15 cellular contexts compared by ENCODE assay signal in genomic region chr7:51270965-51271364, GRCh38. TPM values are rescaled to one million over a fixed set of nuclear protein-coding genes. Genes with fewer than 3 reads are reported as not detected.
DNase-seq lines count a peak whose midpoint lies in the region; ATAC-seq, FAIRE-seq and TF ChIP-seq lines count a peak whose summit lies in the region.
"Had no signal": no experiment of that assay in that cellular context is flagged by ENCODE, and none has a peak within 500 bp of the region (broad histone marks: within the 10 kb centered on the region; RNA-seq: fewer than 3 reads in every experiment).

No MANE protein-coding gene starts in this region.

- peak; percentile 24 for ATAC-seq in naive thymus-derived CD4-positive, alpha-beta T cell
- ATAC-seq in lower lobe of right lung = no peak
- no peak for ATAC-seq in mucosa of descending colon
- no peak for ATAC-seq in GM18873 (IDR thresholded peaks at IDR 0.05; ENCODE audit: low FRiP score, unreplicated experiment)

- H3K9me3 ChIP-seq in naive thymus-derived CD4-positive, alpha-beta T cell (ENCODE audit: control insufficient read depth in 2 of 3, low read length in 3 of 3) = no peaks in the 10 kb centered on the region
- H3K9me3 ChIP-seq in lower lobe of right lung (no peaks in the 10 kb centered on the region), mucosa of descending colon (no peaks in the 10 kb centered on the region)
- H3K9me3 ChIP-seq: BLaER1 had no signal

- DNase-seq in D721Med (ENCODE audit: insufficient read length, low spot score) (no peak), dorsolateral prefrontal cortex (no peak), lower lobe of right lung (no peak), mucosa of descending colon (no peak), lower leg skin (ENCODE audit: low spot score in 2 of 2) (no peak)
- DNase-seq in naive thymus-derived CD4-positive, alpha-beta T cell = no peak
- DNase-seq: 8988T; AML-193; CD4-positive, CD25-positive, alpha-beta regulatory T cell; DMS 273 treated with DMSO at 0.1 percent for 48 hours; H7 had no signal

- H3K36me3 ChIP-seq in naive thymus-derived CD4-positive, alpha-beta T cell (ENCODE audit: control insufficient read depth in 2 of 3, insufficient read depth in 3 of 3, low read length in 3 of 3) = no peaks in the 10 kb centered on the region
- H3K36me3 ChIP-seq in lower lobe of right lung (no peaks in the 10 kb centered on the region), mucosa of descending colon (ENCODE audit: low read depth) (no peaks in the 10 kb centered on the region)
- H3K36me3 ChIP-seq: BLaER1 had no signal

- POLR2A ChIA-PET in naive thymus-derived CD4-positive, alpha-beta T cell (lab: Charles Lee) = no interaction called here

- TF ChIP-seq POLR2A in lower leg skin (IDR thresholded peaks at IDR 0.05) = no peak

- 87 to 92% methylated on average over 5 of the region's 5 CpGs for WGBS in lower leg skin, 2 donors

- H3K27ac ChIP-seq in VCaP = peak overlapping the region; percentile 45
- peak overlapping the region in 56 of 59 donors; percentile 41 to 100 (median 96) for H3K27ac ChIP-seq in dorsolateral prefrontal cortex
- no peak overlapping the region for H3K27ac ChIP-seq in naive thymus-derived CD4-positive, alpha-beta T cell (ENCODE audit: low read depth, low read length)
- H3K27ac ChIP-seq in lower lobe of right lung = no peak overlapping the region
- H3K27ac ChIP-seq: BLaER1, HL-60 had no signal

- no peak overlapping the region for H3K27ac Mint-ChIP-seq in naive thymus-derived CD4-positive, alpha-beta T cell
- H3K27ac Mint-ChIP-seq: CD4-positive, CD25-positive, alpha-beta regulatory T cell had no signal

- H3K4me1 ChIP-seq in naive thymus-derived CD4-positive, alpha-beta T cell (ENCODE audit: control insufficient read depth in 2 of 2, insufficient read depth in 2 of 2, low read length in 2 of 2) = no peaks in the 10 kb centered on the region
- H3K4me1 ChIP-seq in lower lobe of right lung = no peaks in the 10 kb centered on the region
- H3K4me1 ChIP-seq in mucosa of descending colon (ENCODE audit: low read depth) = peaks cover 4% of the 10 kb centered on the region
- H3K4me1 ChIP-seq: BLaER1 had no signal

- intact Hi-C loops in dorsolateral prefrontal cortex (cut with DNase I) = no loop called here
- intact Hi-C loops in naive thymus-derived CD4-positive, alpha-beta T cell (cut with micrococcal nuclease) = no loop called here
- intact Hi-C loops in lower lobe of right lung (cut with DNase I) = no loop called here
- intact Hi-C loops in mucosa of descending colon (cut with DNase I, micrococcal nuclease) = no loop called here
- intact Hi-C loops in lower leg skin (cut with DNase I; ENCODE audit: low total_unique reads) = no loop called here

- H3K36me3 Mint-ChIP-seq in naive thymus-derived CD4-positive, alpha-beta T cell = no peaks in the 10 kb centered on the region
- H3K36me3 Mint-ChIP-seq: CD4-positive, CD25-positive, alpha-beta regulatory T cell had no signal

- no peaks in the 10 kb centered on the region for H3K27me3 ChIP-seq in dorsolateral prefrontal cortex
- H3K27me3 ChIP-seq in naive thymus-derived CD4-positive, alpha-beta T cell (ENCODE audit: control insufficient read depth in 2 of 2, insufficient read depth in 2 of 2, low read length in 2 of 2) = no peaks in the 10 kb centered on the region
- no peaks in the 10 kb centered on the region for H3K27me3 ChIP-seq in lower lobe of right lung (ENCODE audit: low read depth)
- H3K27me3 ChIP-seq: BLaER1 had no signal

- H3K4me3 Mint-ChIP-seq in naive thymus-derived CD4-positive, alpha-beta T cell = no peak overlapping the region
- H3K4me3 Mint-ChIP-seq: CD4-positive, CD25-positive, alpha-beta regulatory T cell had no signal

- peaks cover 0 to 9% (median 5%) of the 10 kb centered on the region in 5 donors for H3K27me3 Mint-ChIP-seq in naive thymus-derived CD4-positive, alpha-beta T cell
- H3K27me3 Mint-ChIP-seq: CD4-positive, CD25-positive, alpha-beta regulatory T cell had no signal

- no peak for TF ChIP-seq CTCF in D721Med (IDR thresholded peaks at IDR 0.05; ENCODE audit: insufficient read depth, missing control alignments)
- TF ChIP-seq CTCF in VCaP (conservative IDR thresholded peaks at IDR 0.05) = no peak
- TF ChIP-seq CTCF in dorsolateral prefrontal cortex (IDR thresholded peaks at IDR 0.05 in 54 of 56, conservative IDR thresholded peaks at IDR 0.05 in 2 of 56; ENCODE audit: low read depth in 1 of 56, partially characterized antibody in 56 of 56) = no peak
- TF ChIP-seq CTCF in lower lobe of right lung (IDR thresholded peaks at IDR 0.05) = no peak
- no peak for TF ChIP-seq CTCF in mucosa of descending colon (IDR thresholded peaks at IDR 0.05)
- TF ChIP-seq CTCF in lower leg skin (IDR thresholded peaks at IDR 0.05) = no peak

- FAIRE-seq in D721Med (lab: Jason Lieb, UNC) = peak; percentile 55

- CTCF ChIA-PET in naive thymus-derived CD4-positive, alpha-beta T cell (lab: Charles Lee) = no interaction called here

- H3K4me3 ChIP-seq in dorsolateral prefrontal cortex (no peak overlapping the region), lower lobe of right lung (no peak overlapping the region), mucosa of descending colon (no peak overlapping the region), lower leg skin (ENCODE audit: low read depth, poor library complexity, severe bottlenecking) (no peak overlapping the region)
- H3K4me3 ChIP-seq in naive thymus-derived CD4-positive, alpha-beta T cell (ENCODE audit: low read length) = no peak overlapping the region
- H3K4me3 ChIP-seq: BLaER1 had no signal

- H3K4me1 Mint-ChIP-seq in naive thymus-derived CD4-positive, alpha-beta T cell = no peaks in the 10 kb centered on the region
- H3K4me1 Mint-ChIP-seq: CD4-positive, CD25-positive, alpha-beta regulatory T cell had no signal

- peaks cover 0 to 2% (median 0%) of the 10 kb centered on the region in 11 donors for H3K9me3 Mint-ChIP-seq in naive thymus-derived CD4-positive, alpha-beta T cell
- H3K9me3 Mint-ChIP-seq: CD4-positive, CD25-positive, alpha-beta regulatory T cell had no signal

RNA-seq across cellular contexts. Expression of gene COBL, which starts 45.6 kb away (rescaled TPM):
- total RNA-seq in dorsolateral prefrontal cortex (100 to 1,000 TPM in 118 of 120 experiments, 10 to 100 TPM in 2; 94.0 to 204 (median 136) TPM), lower lobe of right lung (27.9 TPM), mucosa of descending colon (10 to 100 TPM; 48.6 to 91.8 (median 56.6) TPM), lower leg skin (10 to 100 TPM; 40.2 to 94.1 (median 66.5) TPM)
- total RNA-seq in naive thymus-derived CD4-positive, alpha-beta T cell = under 1 TPM in 1 of 5 experiments, not detected in 4; 0.08 TPM
- polyA plus RNA-seq in naive thymus-derived CD4-positive, alpha-beta T cell = not detected

Comparison
In these comparisons a context has a peak if more than half of its experiments do, and no peak if none do; other contexts are left out.
1. H3K27ac ChIP-seq: peak in VCaP (single experiment) and dorsolateral prefrontal cortex (56 of 59); none in naive thymus-derived CD4-positive, alpha-beta T cell (single experiment) and lower lobe of right lung (single experiment).
2. RNA of gene COBL, which starts 45.6 kb away (total RNA-seq): 94.0 to 204 TPM in dorsolateral prefrontal cortex, 40.2 to 94.1 TPM in lower leg skin, 48.6 to 91.8 TPM in mucosa of descending colon and 27.9 TPM in lower lobe of right lung (single experiment); 0.08 TPM in naive thymus-derived CD4-positive, alpha-beta T cell; every median in the first group is over 10 times any median in the second.